ENCODE assay signal across 18 cellular contexts in the genomic region with DNA sequence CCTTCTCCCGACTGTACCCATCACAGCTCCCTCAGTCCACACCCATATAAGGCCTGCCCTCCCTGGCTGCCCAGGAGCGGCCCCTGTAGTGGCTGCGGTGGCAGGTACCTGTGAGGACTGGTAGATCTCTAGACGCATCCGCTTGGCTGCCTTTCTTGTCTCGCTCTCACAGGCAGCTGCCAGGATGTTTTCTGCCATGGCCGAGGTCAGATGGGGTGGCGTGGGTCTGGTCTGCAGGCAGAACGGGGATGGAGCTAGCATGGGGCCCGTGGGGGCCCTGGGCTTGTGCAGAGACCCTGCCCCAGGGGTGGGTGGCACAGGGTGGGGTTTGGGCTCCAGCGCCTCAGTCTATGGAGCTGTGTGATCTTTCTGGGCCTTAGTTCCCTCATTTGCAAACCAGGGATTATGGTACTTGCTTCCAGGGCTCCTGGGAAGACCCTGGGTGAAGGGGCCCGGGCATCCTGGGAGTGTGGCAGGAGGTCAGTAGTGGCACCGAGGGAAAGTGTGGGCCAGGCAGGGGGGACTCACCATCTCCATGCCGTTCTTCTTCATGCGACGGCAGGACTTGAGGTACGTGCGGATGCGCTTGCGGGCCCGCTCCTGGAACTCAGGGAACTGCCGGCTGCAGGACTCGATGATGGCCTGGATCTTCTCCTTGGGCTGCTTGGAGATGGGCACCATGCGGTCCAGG.
A peak's percentile ranks its signal among the peaks of the same experiment; 100 is the strongest.
DNase-seq lines count a peak whose midpoint lies in the region; ATAC-seq lines count a peak whose summit lies in the region.
"Had no signal": no experiment of that assay in that cellular context is flagged by ENCODE, and none has a peak within 500 bp of the region (broad histone marks: within the 10 kb centered on the region; RNA-seq: fewer than 3 reads in every experiment).

No MANE protein-coding gene starts in this region.

- H3K27ac ChIP-seq in naive thymus-derived CD4-positive, alpha-beta T cell (ENCODE audit: low read depth, low read length): no peak overlapping the region
- H3K27ac ChIP-seq: ascending aorta, heart right ventricle, prostate gland had no signal

- no peaks in the 10 kb centered on the region for H3K27me3 Mint-ChIP-seq in activated naive CD8-positive, alpha-beta T cell treated with anti-CD3 and anti-CD28 coated beads for 36 hours
- no peaks in the 10 kb centered on the region for H3K27me3 Mint-ChIP-seq in naive thymus-derived CD4-positive, alpha-beta T cell
- H3K27me3 Mint-ChIP-seq: activated CD8-positive, alpha-beta memory T cell treated with anti-CD3 and anti-CD28 coated beads, Interleukin-2, amount 10 ng/mL, durations not matched to agents 7 days and 5 days; naive B cell had no signal

- DNase-seq in left ventricle myocardium superior (peak; percentile 12), Right ventricle myocardium superior (no peak), left colon (no peak), KBM-7 (no peak)
- DNase-seq in activated naive CD8-positive, alpha-beta T cell treated with anti-CD3 and anti-CD28 coated beads for 36 hours: no peak
- no peak for DNase-seq in naive thymus-derived CD4-positive, alpha-beta T cell
- DNase-seq: activated CD8-positive, alpha-beta memory T cell treated with anti-CD3 and anti-CD28 coated beads, Interleukin-2, amount 10 ng/mL, durations not matched to agents 7 days and 5 days; activated effector memory CD4-positive, alpha-beta T cell treated with anti-CD3 and anti-CD28 coated beads, Interleukin-2, amount 50 U/mL, for 16 hours; cerebellar nuclear complex; heart right ventricle; naive B cell; NCI-H1694 treated with DMSO at 0.1 percent for 48 hours; stimulated activated CD4-positive, alpha-beta T cell treated with anti-CD3 and anti-CD28 coated beads, Interleukin-4, amount 100 ng/mL, for 1 hour had no signal

- peaks cover 5% of the 10 kb centered on the region for H3K4me1 Mint-ChIP-seq in activated naive CD8-positive, alpha-beta T cell treated with anti-CD3 and anti-CD28 coated beads for 36 hours
- peaks cover 2 to 23% (median 10%) of the 10 kb centered on the region in 7 donors for H3K4me1 Mint-ChIP-seq in naive thymus-derived CD4-positive, alpha-beta T cell
- H3K4me1 Mint-ChIP-seq: activated CD8-positive, alpha-beta memory T cell treated with anti-CD3 and anti-CD28 coated beads, Interleukin-2, amount 10 ng/mL, durations not matched to agents 7 days and 5 days had no signal

- H3K4me3 Mint-ChIP-seq in activated naive CD8-positive, alpha-beta T cell treated with anti-CD3 and anti-CD28 coated beads for 36 hours: no peak overlapping the region
- H3K4me3 Mint-ChIP-seq in naive thymus-derived CD4-positive, alpha-beta T cell: no peak overlapping the region
- H3K4me3 Mint-ChIP-seq: activated CD8-positive, alpha-beta memory T cell treated with anti-CD3 and anti-CD28 coated beads, Interleukin-2, amount 10 ng/mL, durations not matched to agents 7 days and 5 days; naive B cell had no signal

- H3K27ac Mint-ChIP-seq in activated naive CD8-positive, alpha-beta T cell treated with anti-CD3 and anti-CD28 coated beads for 36 hours: peak overlapping the region; percentile 76
- H3K27ac Mint-ChIP-seq in naive thymus-derived CD4-positive, alpha-beta T cell: peak overlapping the region in 6 of 9 donors; percentile 70 to 88 (median 81)
- H3K27ac Mint-ChIP-seq: activated CD8-positive, alpha-beta memory T cell treated with anti-CD3 and anti-CD28 coated beads, Interleukin-2, amount 10 ng/mL, durations not matched to agents 7 days and 5 days had no signal

- H3K9me3 Mint-ChIP-seq in activated naive CD8-positive, alpha-beta T cell treated with anti-CD3 and anti-CD28 coated beads for 36 hours: no peaks in the 10 kb centered on the region
- peaks cover 0 to 3% (median 0%) of the 10 kb centered on the region in 11 donors for H3K9me3 Mint-ChIP-seq in naive thymus-derived CD4-positive, alpha-beta T cell
- H3K9me3 Mint-ChIP-seq: naive B cell had no signal

- CTCF ChIA-PET in naive thymus-derived CD4-positive, alpha-beta T cell (lab: Charles Lee): no interaction called here

- H3K4me3 ChIP-seq in naive thymus-derived CD4-positive, alpha-beta T cell (ENCODE audit: low read length): no peak overlapping the region
- H3K4me3 ChIP-seq: ascending aorta, heart right ventricle, K562, prostate gland had no signal

- in situ Hi-C loops in KBM-7 (cut with MboI; ENCODE audit: low pct_unique_long_range_greater_than_20kb, low sequenced_read_pairs): no loop called here

- H3K9me3 ChIP-seq in naive thymus-derived CD4-positive, alpha-beta T cell (ENCODE audit: control insufficient read depth in 2 of 3, low read length in 3 of 3): no peaks in the 10 kb centered on the region
- H3K9me3 ChIP-seq: ascending aorta, heart right ventricle, prostate gland had no signal

- POLR2A ChIA-PET in naive thymus-derived CD4-positive, alpha-beta T cell (lab: Charles Lee): interaction anchor here (0.7 to 1.4 kb wide), 2 partner anchors 32 to 1120 kb away, joined by 3 read pairs; no protein-coding TSS in a partner anchor

- H3K36me3 ChIP-seq in naive thymus-derived CD4-positive, alpha-beta T cell (ENCODE audit: control insufficient read depth in 2 of 3, insufficient read depth in 3 of 3, low read length in 3 of 3): peaks cover 0 to 93% (median 22%) of the 10 kb centered on the region in 3 experiments

- intact Hi-C loops in left ventricle myocardium superior (cut with micrococcal nuclease): no loop called here
- intact Hi-C loops in Right ventricle myocardium superior (cut with DNase I): no loop called here
- intact Hi-C loops in naive thymus-derived CD4-positive, alpha-beta T cell (cut with micrococcal nuclease): no loop called here
- intact Hi-C loops in left colon (cut with DNase I, micrococcal nuclease): no loop called here

- ATAC-seq in left ventricle myocardium superior: no peak
- ATAC-seq in Right ventricle myocardium superior (ENCODE audit: poor library complexity): no peak
- no peak for ATAC-seq in naive thymus-derived CD4-positive, alpha-beta T cell
- ATAC-seq in HG02798 (IDR thresholded peaks at IDR 0.05; ENCODE audit: poor library complexity, unreplicated experiment): no peak
- no peak for ATAC-seq in left colon
- ATAC-seq in HG03342 (IDR thresholded peaks at IDR 0.05; ENCODE audit: unreplicated experiment): no peak
- ATAC-seq: activated CD8-positive, alpha-beta memory T cell treated with anti-CD3 and anti-CD28 coated beads, Interleukin-2, amount 10 ng/mL, durations not matched to agents 7 days and 5 days; heart right ventricle; K562 had no signal

- no peaks in the 10 kb centered on the region for H3K27me3 ChIP-seq in naive thymus-derived CD4-positive, alpha-beta T cell (ENCODE audit: control insufficient read depth in 2 of 2, insufficient read depth in 2 of 2, low read length in 2 of 2)
- H3K27me3 ChIP-seq: ascending aorta, heart right ventricle had no signal

- peaks cover 4% of the 10 kb centered on the region for H3K36me3 Mint-ChIP-seq in activated naive CD8-positive, alpha-beta T cell treated with anti-CD3 and anti-CD28 coated beads for 36 hours
- peaks cover 0 to 26% (median 0%) of the 10 kb centered on the region in 5 donors for H3K36me3 Mint-ChIP-seq in naive thymus-derived CD4-positive, alpha-beta T cell
- H3K36me3 Mint-ChIP-seq: activated CD8-positive, alpha-beta memory T cell treated with anti-CD3 and anti-CD28 coated beads, Interleukin-2, amount 10 ng/mL, durations not matched to agents 7 days and 5 days; naive B cell had no signal

- H3K4me1 ChIP-seq in naive thymus-derived CD4-positive, alpha-beta T cell (ENCODE audit: control insufficient read depth in 2 of 2, insufficient read depth in 2 of 2, low read length in 2 of 2): no peaks in the 10 kb centered on the region
